ENCODE assay signal across 25 cellular contexts in genomic region chr12:3323002-3323685, GRCh38.
"Had no signal": no experiment of that assay in that cellular context is flagged by ENCODE, and none has a peak within 500 bp of the region (broad histone marks: within the 10 kb centered on the region; RNA-seq: fewer than 3 reads in every experiment).

No MANE protein-coding gene starts in this region.

- H3K27me3 ChIP-seq: dorsolateral prefrontal cortex, gastrocnemius medialis, neural progenitor cell, ovary, thyroid gland, vagina had no signal

- H3K27ac ChIP-seq: dorsolateral prefrontal cortex, epithelial cell of prostate, gastrocnemius medialis, neural progenitor cell, ovary, psoas muscle, skin epidermis, spleen, suprapubic skin, thyroid gland, vagina had no signal

- H3K4me2 ChIP-seq: neural progenitor cell had no signal

- H3K36me3 ChIP-seq: gastrocnemius medialis, neural progenitor cell, ovary, spleen, suprapubic skin, thyroid gland, vagina had no signal

- H3K4me3 ChIP-seq: dorsolateral prefrontal cortex, gastrocnemius medialis, mucosa of descending colon, neural progenitor cell, ovary, psoas muscle, skin epidermis, spleen, suprapubic skin, thyroid gland, vagina had no signal

- H3K4me1 ChIP-seq: spleen, suprapubic skin, vagina had no signal

- H3K9me3 ChIP-seq: gastrocnemius medialis, mucosa of descending colon, ovary, psoas muscle, spleen, suprapubic skin, thyroid gland, vagina had no signal

- DNase-seq: dorsolateral prefrontal cortex; effector CD4-positive, alpha-beta T cell; endodermal cell; foreskin fibroblast; gastrocnemius medialis; head of caudate nucleus; left colon; mesenchymal stem cell; mucosa of descending colon; naive thymus-derived CD4-positive, alpha-beta T cell; ovary; psoas muscle; spleen; stimulated activated CD4-positive, alpha-beta T cell treated with anti-CD3 and anti-CD28 coated beads, Interleukin-4, amount 100 ng/mL, for 4 hours; thyroid gland; trophoblast cell had no signal

- H2AFZ ChIP-seq: neural progenitor cell had no signal

- H3K9ac ChIP-seq: neural progenitor cell had no signal

- FAIRE-seq: colon had no signal

- ATAC-seq: esophagus mucosa; gastrocnemius medialis; left colon; mucosa of descending colon; naive thymus-derived CD4-positive, alpha-beta T cell; psoas muscle; right cardiac atrium; stimulated activated memory B cell treated with anti-CD40 and anti-IgM and Interleukin-4, amounts not matched to agents 10 μg/mL and 1 μg/mL and 100 μg/mL, for 72 hours had no signal
